28 cellular contexts compared by ENCODE assay signal in the genomic region with DNA sequence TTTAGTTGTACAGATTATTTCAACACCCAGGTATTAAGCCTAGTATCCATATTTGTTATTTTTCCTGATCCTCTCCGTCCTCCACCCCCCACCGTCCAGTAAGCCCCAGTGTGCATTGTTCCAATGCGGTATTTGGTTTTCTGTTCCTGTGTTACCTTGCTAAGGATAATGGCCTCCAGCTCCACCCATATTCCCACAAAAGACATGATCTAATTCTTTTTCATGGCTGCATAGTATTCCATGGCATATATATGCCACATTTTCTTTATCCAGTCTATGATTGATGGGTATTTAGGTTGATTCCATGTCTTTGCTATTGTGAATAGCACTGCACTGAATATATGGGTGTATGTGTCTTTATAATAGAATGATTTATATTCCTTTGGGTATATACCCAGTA. TPM values are rescaled to one million over a fixed set of nuclear protein-coding genes. Genes with fewer than 3 reads are reported as not detected.
"Had no signal": no experiment of that assay in that cellular context is flagged by ENCODE, and none has a peak within 500 bp of the region (broad histone marks: within the 10 kb centered on the region; RNA-seq: fewer than 3 reads in every experiment).

No MANE protein-coding gene starts in this region.

- H3K4me3 ChIP-seq: neural progenitor cell, ovary, psoas muscle, right lobe of liver, sigmoid colon, stomach, thoracic aorta, thyroid gland, tibial nerve, upper lobe of right lung, uterus had no signal

- H3K4me2 ChIP-seq: neural progenitor cell had no signal

- H3K27me3 ChIP-seq: neural progenitor cell, ovary, right lobe of liver, sigmoid colon, stomach, thyroid gland, tibial nerve, upper lobe of right lung, uterus had no signal

- DNase-seq: natural killer cell; occipital lobe; ovary; posterior cingulate gyrus; psoas muscle; right cardiac atrium; right lobe of liver; sigmoid colon; small intestine; stimulated activated CD4-positive, alpha-beta T cell treated with anti-CD3 and anti-CD28 coated beads, Interleukin-15, amount 100 ng/mL, for 24 hours; stimulated activated CD4-positive, alpha-beta T cell treated with anti-CD3 and anti-CD28 coated beads, Interleukin-2, amount 100 ng/mL, for 24 hours; stimulated activated CD4-positive, alpha-beta T cell treated with anti-CD3 and anti-CD28 coated beads, Interleukin-2, amount 100 ng/mL, for 48 hours; stimulated activated CD4-positive, alpha-beta T cell treated with anti-CD3 and anti-CD28 coated beads, Interleukin-4, amount 100 ng/mL, for 24 hours; stimulated activated naive B cell treated with anti-CD40 and anti-IgM and Interleukin-4, amounts not matched to agents 10 μg/mL and 1 μg/mL and 100 μg/mL, for 72 hours; stimulated activated naive CD4-positive, alpha-beta T cell treated with Interleukin-2 at 50 U/mL for 16 hours; stomach; thyroid gland; upper lobe of right lung; uterus had no signal

- ATAC-seq: natural killer cell; psoas muscle; right cardiac atrium; right lobe of liver; stimulated activated effector memory CD8-positive, alpha-beta T cell treated with anti-CD3 and anti-CD28 coated beads, Interleukin-12 subunit alpha, Interleukin-12 subunit beta, amount 100 ng/mL, for 72 hours; stimulated activated naive B cell treated with anti-CD40 and anti-IgM and Interleukin-4, amounts not matched to agents 10 μg/mL and 1 μg/mL and 100 μg/mL, for 72 hours; upper lobe of right lung had no signal

- H3K4me3 Mint-ChIP-seq: natural killer cell; nephron; neural progenitor cell; stimulated activated effector memory CD8-positive, alpha-beta T cell treated with anti-CD3 and anti-CD28 coated beads, Interleukin-12 subunit alpha, Interleukin-12 subunit beta, amount 100 ng/mL, for 72 hours; stimulated activated naive B cell treated with anti-CD40 and anti-IgM and Interleukin-4, amounts not matched to agents 10 μg/mL and 1 μg/mL and 100 μg/mL, for 72 hours; stimulated activated naive CD8-positive, alpha-beta T cell treated with anti-CD3 and anti-CD28 coated beads, Interleukin-15, Interleukin-2, amounts not matched to agents 100 ng/mL and 50 ng/mL, for 24 hours; type B pancreatic cell had no signal

- H2AFZ ChIP-seq: neural progenitor cell, parathyroid adenoma had no signal

- H3K27ac Mint-ChIP-seq: natural killer cell; nephron; neural progenitor cell; progenitor cell of endocrine pancreas; stimulated activated effector memory CD8-positive, alpha-beta T cell treated with anti-CD3 and anti-CD28 coated beads, Interleukin-12 subunit alpha, Interleukin-12 subunit beta, amount 100 ng/mL, for 72 hours; stimulated activated naive B cell treated with anti-CD40 and anti-IgM and Interleukin-4, amounts not matched to agents 10 μg/mL and 1 μg/mL and 100 μg/mL, for 72 hours; stimulated activated naive CD8-positive, alpha-beta T cell treated with anti-CD3 and anti-CD28 coated beads, Interleukin-15, Interleukin-2, amounts not matched to agents 100 ng/mL and 50 ng/mL, for 24 hours; type B pancreatic cell had no signal

- H3K36me3 Mint-ChIP-seq: natural killer cell; neural progenitor cell; stimulated activated effector memory CD8-positive, alpha-beta T cell treated with anti-CD3 and anti-CD28 coated beads, Interleukin-12 subunit alpha, Interleukin-12 subunit beta, amount 100 ng/mL, for 72 hours; stimulated activated naive B cell treated with anti-CD40 and anti-IgM and Interleukin-4, amounts not matched to agents 10 μg/mL and 1 μg/mL and 100 μg/mL, for 72 hours; type B pancreatic cell had no signal

- H3K36me3 ChIP-seq: neural progenitor cell, ovary, right lobe of liver, sigmoid colon, stomach, thoracic aorta, thyroid gland, tibial nerve, upper lobe of right lung, uterus had no signal

- H3K9ac ChIP-seq: neural progenitor cell, parathyroid adenoma had no signal

- FAIRE-seq: small intestine had no signal

- H3K27me3 Mint-ChIP-seq: progenitor cell of endocrine pancreas, type B pancreatic cell had no signal

- H3K9me3 Mint-ChIP-seq: stimulated activated naive CD8-positive, alpha-beta T cell treated with anti-CD3 and anti-CD28 coated beads, Interleukin-15, Interleukin-2, amounts not matched to agents 100 ng/mL and 50 ng/mL, for 24 hours had no signal

- H3K4me1 ChIP-seq: neural progenitor cell, parathyroid adenoma, psoas muscle, right lobe of liver, sigmoid colon, stomach, tibial nerve, upper lobe of right lung, uterus had no signal

- H3K9me3 ChIP-seq: ovary, right lobe of liver, sigmoid colon, thoracic aorta, upper lobe of right lung, uterus had no signal

- H3K79me2 ChIP-seq: parathyroid adenoma had no signal

- H3K4me1 Mint-ChIP-seq: natural killer cell; nephron; neural progenitor cell; stimulated activated effector memory CD8-positive, alpha-beta T cell treated with anti-CD3 and anti-CD28 coated beads, Interleukin-12 subunit alpha, Interleukin-12 subunit beta, amount 100 ng/mL, for 72 hours had no signal

- H3K27ac ChIP-seq: neural progenitor cell, ovary, parathyroid adenoma, psoas muscle, right lobe of liver, sigmoid colon, stomach, thoracic aorta, thyroid gland, tibial nerve, upper lobe of right lung, uterus had no signal

RNA-seq across cellular contexts. Expression of gene LNX1, which starts 22.1 kb away (rescaled TPM):
- total RNA-seq: natural killer cell had no signal
